ENCODE assay signal across 36 cellular contexts in genomic region chr20:59340186-59340885, GRCh38. TPM values are rescaled to one million over a fixed set of nuclear protein-coding genes. Genes with fewer than 3 reads are reported as not detected.
"Had no signal": no experiment of that assay in that cellular context is flagged by ENCODE, and none has a peak within 500 bp of the region (broad histone marks: within the 10 kb centered on the region; RNA-seq: fewer than 3 reads in every experiment).

No MANE protein-coding gene starts in this region.

- H3K27ac ChIP-seq: adrenal gland, body of pancreas, cardiac muscle cell, VCaP had no signal

- ATAC-seq: activated CD8-positive, alpha-beta T cell treated with anti-CD3 and anti-CD28 coated beads for 36 hours; activated naive CD4-positive, alpha-beta T cell treated with anti-CD3 and anti-CD28 coated beads, Interleukin-2, amount 50 U/mL, for 72 hours; activated T-cell treated with anti-CD3 and anti-CD28 coated beads, Interleukin-2, amount 50 U/mL, for 4 hours; activated T-cell treated with anti-CD3 and anti-CD28 coated beads, Interleukin-2, amount 50 U/mL, for 72 hours; activated T-helper 17 cell treated with anti-CD3 and anti-CD28 coated beads, Interleukin-2, amount 50 U/mL, for 72 hours; body of pancreas had no signal

- H3K27me3 ChIP-seq: adrenal gland, body of pancreas had no signal

- DNase-seq: activated B cell treated with CpG ODN at 0.5 μM for 24 hours; activated CD4-positive, alpha-beta memory T cell treated with anti-CD3 and anti-CD28 coated beads for 36 hours; activated CD4-positive, alpha-beta T cell treated with anti-CD3 and anti-CD28 coated beads for 4 hours; activated CD4-positive, alpha-beta T cell treated with anti-CD3 and anti-CD28 coated beads, Interleukin-2, amount 10 ng/mL, durations not matched to agents 24 days and 14 days; activated CD4-positive, alpha-beta T cell treated with anti-CD3 and anti-CD28 coated beads, Interleukin-2, amount 50 U/mL, for 1 hour; activated CD4-positive, alpha-beta T cell treated with anti-CD3 and anti-CD28 coated beads, Interleukin-2, amount 50 U/mL, for 4 hours; activated CD4-positive, CD25-positive, alpha-beta regulatory T cell treated with anti-CD3 and anti-CD28 coated beads, Interleukin-2, amount 50 U/mL, for 72 hours; activated CD8-positive, alpha-beta memory T cell treated with anti-CD3 and anti-CD28 coated beads, Interleukin-2, amount 50 U/mL, for 4 hours; activated CD8-positive, alpha-beta T cell treated with anti-CD3 and anti-CD28 coated beads for 36 hours; activated effector memory CD4-positive, alpha-beta T cell treated with anti-CD3 and anti-CD28 coated beads, Interleukin-2, amount 50 U/mL, for 16 hours; activated gamma-delta T cell treated with Interleukin-2 at 50 U/mL for 16 hours; activated naive CD4-positive, alpha-beta T cell; activated naive CD4-positive, alpha-beta T cell treated with anti-CD3 and anti-CD28 coated beads for 36 hours; activated naive CD4-positive, alpha-beta T cell treated with anti-CD3 and anti-CD28 coated beads, Interleukin-2, amount 50 U/mL, for 16 hours; activated naive CD8-positive, alpha-beta T cell treated with anti-CD3 and anti-CD28 coated beads for 36 hours; activated T-cell treated with anti-CD3 and anti-CD28 coated beads for 4 hours; activated T-cell treated with anti-CD3 and anti-CD28 coated beads, Interleukin-2, amount 50 U/mL, for 1 hour; activated T-cell treated with anti-CD3 and anti-CD28 coated beads, Interleukin-2, amount 50 U/mL, for 4 hours; activated T-cell treated with anti-CD3 and anti-CD28 coated beads, Interleukin-2, amount 50 U/mL, for 72 hours; adrenal gland; amniotic stem cell; aorta; body of pancreas; caudate nucleus; cerebellar nuclear complex; T-helper 2 cell; T-helper 9 cell had no signal

- H3K4me1 ChIP-seq: body of pancreas had no signal

- H3K9me3 ChIP-seq: adrenal gland, body of pancreas had no signal

- H3K36me3 ChIP-seq: adrenal gland, cardiac muscle cell had no signal

- H3K4me3 ChIP-seq: adrenal gland, body of pancreas, cardiac muscle cell had no signal

- FAIRE-seq: astrocyte, TTC549 had no signal

RNA-seq across cellular contexts. Expression of gene EDN3, which starts 39.9 kb away (rescaled TPM):
- total RNA-seq: activated B cell treated with CpG ODN at 0.5 μM for 24 hours; activated CD4-positive, alpha-beta T cell treated with anti-CD3 and anti-CD28 coated beads, Interleukin-2, amount 10 ng/mL, durations not matched to agents 24 days and 14 days; activated CD8-positive, alpha-beta memory T cell treated with anti-CD3 and anti-CD28 coated beads for 36 hours; activated naive CD4-positive, alpha-beta T cell treated with anti-CD3 and anti-CD28 coated beads for 36 hours; activated naive CD8-positive, alpha-beta T cell treated with anti-CD3 and anti-CD28 coated beads for 36 hours; activated T-cell treated with anti-CD3 and anti-CD28 coated beads, Interleukin-2, amount 50 U/mL, for 4 hours; activated T-cell treated with anti-CD3 and anti-CD28 coated beads, Interleukin-2, amount 50 U/mL, for 72 hours; activated T-helper 1 cell treated with anti-CD3 and anti-CD28 coated beads, Interleukin-12 subunit alpha, Interleukin-12 subunit beta, Interleukin-2, Interleukin-4 antibody, amounts not matched to agents 30 ng/mL and 10 ng/mL and 1 ng/mL, durations not matched to agents 14 hours and 24 hours and 36 hours; aorta; astrocyte; bronchial epithelial cell; cardiac muscle cell had no signal
- polyA plus RNA-seq: cardiac muscle cell had no signal
